In the genomic region with DNA sequence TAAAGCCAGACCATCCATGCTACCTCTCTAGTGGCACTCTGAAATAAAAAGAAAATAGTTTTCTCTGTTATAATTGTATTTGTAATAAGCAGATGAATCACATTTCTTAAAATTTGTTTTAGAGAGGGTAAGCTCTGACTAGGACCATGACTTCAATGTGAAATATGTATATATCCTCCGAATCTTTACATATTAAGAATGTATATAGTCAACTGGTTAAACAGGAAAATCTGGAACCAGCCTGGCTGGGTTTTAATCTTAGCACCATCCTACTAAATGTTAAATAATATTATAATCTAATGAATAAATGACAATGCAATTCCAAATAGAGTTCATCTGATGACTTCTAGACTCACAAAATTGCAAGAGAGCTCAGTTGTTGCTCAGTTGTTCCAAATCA, we compare ENCODE assay signal across 34 cellular contexts. TPM values are rescaled to one million over a fixed set of nuclear protein-coding genes. Genes with fewer than 3 reads are reported as not detected.
"Had no signal": no experiment of that assay in that cellular context is flagged by ENCODE, and none has a peak within 500 bp of the region (broad histone marks: within the 10 kb centered on the region; RNA-seq: fewer than 3 reads in every experiment).

No MANE protein-coding gene starts in this region.

- ATAC-seq: activated CD4-positive, alpha-beta T cell treated with anti-CD3 and anti-CD28 coated beads for 36 hours; activated CD4-positive, CD25-positive, alpha-beta regulatory T cell treated with anti-CD3 and anti-CD28 coated beads, Interleukin-2, amount 50 U/mL, for 24 hours; activated T-cell treated with anti-CD3 and anti-CD28 coated beads, Interleukin-2, amount 50 U/mL, for 72 hours; activated T-helper 17 cell treated with anti-CD3 and anti-CD28 coated beads, Interleukin-2, amount 50 U/mL, for 72 hours; WTC11 had no signal

- H3K4me3 ChIP-seq: ascending aorta, breast epithelium, Peyer's patch, SJSA1 had no signal

- H3K27me3 ChIP-seq: ascending aorta, breast epithelium, Peyer's patch had no signal

- H3K4me2 ChIP-seq: SK-N-SH had no signal

- H3K27ac ChIP-seq: ascending aorta, breast epithelium, Peyer's patch, SJSA1 had no signal

- DNase-seq: activated CD4-positive, alpha-beta memory T cell treated with anti-CD3 and anti-CD28 coated beads for 36 hours; activated CD4-positive, alpha-beta T cell treated with anti-CD3 and anti-CD28 coated beads for 36 hours; activated CD4-positive, alpha-beta T cell treated with anti-CD3 and anti-CD28 coated beads, Interleukin-2, amount 50 U/mL, for 1 hour; activated effector memory CD4-positive, alpha-beta T cell treated with anti-CD3 and anti-CD28 coated beads, Interleukin-2, amount 50 U/mL, for 16 hours; activated naive CD4-positive, alpha-beta T cell; activated naive CD8-positive, alpha-beta T cell treated with anti-CD3 and anti-CD28 coated beads, Interleukin-2, amount 10 ng/mL, durations not matched to agents 7 days and 5 days; activated T-cell treated with anti-CD3 and anti-CD28 coated beads, Interleukin-2, amount 50 U/mL, for 1 hour; activated T-cell treated with anti-CD3 and anti-CD28 coated beads, Interleukin-2, amount 50 U/mL, for 72 hours; amygdala; caudate nucleus; cerebellar nuclear complex; Karpas-422; KBM-7; NCI-H1048; NCI-H1105 treated with DMSO at 0.1 percent for 48 hours; NCI-H1436; NCI-H1694; NCI-H1930; NCI-H2081 treated with DMSO at 0.1 percent for 48 hours; NCI-H345; NCI-H524 treated with DMSO at 0.1 percent for 48 hours; Peyer's patch; Right ventricle myocardium superior; RPMI8226; SK-N-SH had no signal

- H3K36me3 ChIP-seq: ascending aorta, breast epithelium, Peyer's patch, SJSA1 had no signal

- H3K4me1 ChIP-seq: ascending aorta, breast epithelium, Peyer's patch, SJSA1 had no signal

- H3K9me3 ChIP-seq: ascending aorta, breast epithelium, Peyer's patch, SJSA1, SK-N-SH had no signal

RNA-seq across cellular contexts. Expression of a gene that starts 1.5 kb away (rescaled TPM):
- total RNA-seq: activated CD4-positive, alpha-beta memory T cell treated with anti-CD3 and anti-CD28 coated beads for 36 hours; activated CD4-positive, alpha-beta T cell treated with anti-CD3 and anti-CD28 coated beads for 36 hours; activated naive CD8-positive, alpha-beta T cell treated with anti-CD3 and anti-CD28 coated beads, Interleukin-2, amount 10 ng/mL, durations not matched to agents 7 days and 5 days; activated T-cell treated with anti-CD3 and anti-CD28 coated beads, Interleukin-2, amount 50 U/mL, for 72 hours; activated T-helper 17 cell treated with anti-CD3 and anti-CD28 coated beads, Interleukin-2, amount 50 U/mL, for 72 hours; MCF 10A; Peyer's patch; SJSA1 had no signal
- polyA plus RNA-seq: IgD-negative memory B cell, SK-N-SH had no signal

RNA-seq across cellular contexts. Expression of a gene that starts 26.2 kb away (rescaled TPM):
- total RNA-seq: activated CD4-positive, alpha-beta memory T cell treated with anti-CD3 and anti-CD28 coated beads for 36 hours; activated CD4-positive, alpha-beta T cell treated with anti-CD3 and anti-CD28 coated beads for 36 hours; activated naive CD8-positive, alpha-beta T cell treated with anti-CD3 and anti-CD28 coated beads, Interleukin-2, amount 10 ng/mL, durations not matched to agents 7 days and 5 days; activated T-cell treated with anti-CD3 and anti-CD28 coated beads, Interleukin-2, amount 50 U/mL, for 72 hours; activated T-helper 17 cell treated with anti-CD3 and anti-CD28 coated beads, Interleukin-2, amount 50 U/mL, for 72 hours; MCF 10A; NCI-H460; Peyer's patch; SJSA1 had no signal
- polyA plus RNA-seq: IgD-negative memory B cell, SK-N-SH had no signal

RNA-seq across cellular contexts. Expression of a gene that starts 48.1 kb away (rescaled TPM):
- total RNA-seq: activated CD4-positive, alpha-beta memory T cell treated with anti-CD3 and anti-CD28 coated beads for 36 hours; activated CD4-positive, alpha-beta T cell treated with anti-CD3 and anti-CD28 coated beads for 36 hours; activated naive CD8-positive, alpha-beta T cell treated with anti-CD3 and anti-CD28 coated beads, Interleukin-2, amount 10 ng/mL, durations not matched to agents 7 days and 5 days; activated T-cell treated with anti-CD3 and anti-CD28 coated beads, Interleukin-2, amount 50 U/mL, for 72 hours; activated T-helper 17 cell treated with anti-CD3 and anti-CD28 coated beads, Interleukin-2, amount 50 U/mL, for 72 hours; Peyer's patch; Right ventricle myocardium superior; SJSA1 had no signal
- polyA plus RNA-seq: IgD-negative memory B cell, SK-N-SH had no signal
